Comparison of ENCODE assay signal across 8 cellular contexts in genomic region chr12:8950702-8951478, GRCh38. TPM values are rescaled to one million over a fixed set of nuclear protein-coding genes. Genes with fewer than 3 reads are reported as not detected.
DNase-seq lines count a peak whose midpoint lies in the region; ATAC-seq, FAIRE-seq and TF ChIP-seq lines count a peak whose summit lies in the region.

No MANE protein-coding gene starts in this region.

- peak overlapping the region; percentile 97 for H3K27ac Mint-ChIP-seq in activated naive CD8-positive, alpha-beta T cell

- TF ChIP-seq EP300 in HepG2 (IDR thresholded peaks at IDR 0.05; ENCODE audit: low read depth in 2 of 2, low read length in 2 of 2) (no peak), HepG2 (CRISPR knock-in tag; IDR thresholded peaks at IDR 0.05; ENCODE audit: borderline replicate concordance) (no peak)

- TF ChIP-seq RAD21 in HepG2 (CRISPR knock-in tag; IDR thresholded peaks at IDR 0.05): no peak

- BruUV-seq in HepG2 (replicated peaks; lab: Mats Ljungman, UMichigan): no TSS peak

- H3K36me3 ChIP-seq in left ventricle myocardium inferior (peaks cover 11% of the 10 kb centered on the region), HepG2 (replicated peaks in 1 of 2; ENCODE audit: control insufficient read depth in 1 of 2, insufficient read depth in 2 of 2, low read length in 2 of 2) (peaks cover 0 to 6% of the 10 kb centered on the region in 2 experiments; a peak in 1 of 5 replicates), upper lobe of right lung (peaks cover 6% of the 10 kb centered on the region)

- FAIRE-seq in HepG2 (lab: Jason Lieb, UNC): no peak

- H3K4me1 ChIP-seq in left ventricle myocardium inferior: peaks cover 49% of the 10 kb centered on the region
- peaks cover 30% of the 10 kb centered on the region for H3K4me1 ChIP-seq in HepG2 (ENCODE audit: insufficient read depth, low read length)
- H3K4me1 ChIP-seq in upper lobe of right lung: peaks cover 24% of the 10 kb centered on the region

- TF ChIP-seq CTCF in left ventricle myocardium inferior (IDR thresholded peaks at IDR 0.05; ENCODE audit: borderline replicate concordance) (no peak), HepG2 (CRISPR knock-in tag; IDR thresholded peaks at IDR 0.05) (no peak), upper lobe of right lung (IDR thresholded peaks at IDR 0.05) (peak; percentile 7)

- peak overlapping the region; percentile 100 for H3K4me3 Mint-ChIP-seq in activated naive CD8-positive, alpha-beta T cell

- H4K20me1 ChIP-seq in HepG2 (ENCODE audit: insufficient read depth, low read length): no peaks in the 10 kb centered on the region

- intact Hi-C loops in left ventricle myocardium inferior (cut with micrococcal nuclease): loop anchor here (5.0 kb wide), 1 partner anchor 91 kb away; no protein-coding TSS in a partner anchor
- intact Hi-C loops in left ventricle myocardium superior (cut with micrococcal nuclease): loop anchor here (5.0 kb wide), 1 partner anchor 96 kb away; no protein-coding TSS in a partner anchor
- intact Hi-C loops in HepG2 (cut with micrococcal nuclease; ENCODE audit: unreplicated experiment): loop anchor here (1.0 kb wide), 1 partner anchor 88 kb away; no protein-coding TSS in a partner anchor
- intact Hi-C loops in upper lobe of right lung (cut with DNase I): loop anchor here (10.0 kb wide), 1 partner anchor 84 kb away; no protein-coding TSS in a partner anchor

- no peaks in the 10 kb centered on the region for H3K27me3 Mint-ChIP-seq in activated naive CD8-positive, alpha-beta T cell

- H3K9me3 ChIP-seq in left ventricle myocardium inferior (replicated peaks): peaks cover 7% of the 10 kb centered on the region
- H3K9me3 ChIP-seq in HepG2 (ENCODE audit: low read length): no peaks in the 10 kb centered on the region; the same call in 1 of the 2 replicates
- H3K9me3 ChIP-seq in upper lobe of right lung: no peaks in the 10 kb centered on the region

- peaks cover 32% of the 10 kb centered on the region for H3K79me2 ChIP-seq in HepG2 (ENCODE audit: insufficient read depth, low read length)

- ATAC-seq in left ventricle myocardium superior: no peak
- ATAC-seq in HepG2: no peak
- ATAC-seq in upper lobe of right lung: no peak

- H3K4me2 ChIP-seq in HepG2 (ENCODE audit: low read depth, low read length): peak overlapping the region; percentile 90

- H3K27ac ChIP-seq in left ventricle myocardium inferior (replicated peaks) (peak overlapping the region; percentile 98), HepG2 (ENCODE audit: extremely low read length, insufficient read depth, low read length) (peak overlapping the region; percentile 93), upper lobe of right lung (peak overlapping the region; percentile 99)

- H2AFZ ChIP-seq in HepG2 (ENCODE audit: low read length): peak overlapping the region; percentile 100

- WGBS in HepG2 (ENCODE audit: low lambda C conversion rate): 26% methylated on average over 9 of the region's 9 CpGs

- TF ChIP-seq POLR2A in HepG2 (IDR thresholded peaks at IDR 0.05; ENCODE audit: insufficient read depth in 1 of 2, low read depth in 2 of 2, low read length in 2 of 2): no peak

- H3K9me3 Mint-ChIP-seq in activated naive CD8-positive, alpha-beta T cell (ENCODE audit: low read depth): peaks cover 9% of the 10 kb centered on the region

- in situ Hi-C loops in HepG2 (cut with HindIII; ENCODE audit: extremely low pct_ligation_motif_present, low pct_unique_long_range_greater_than_20kb): no loop called here

- DNase-seq in left ventricle myocardium inferior (no peak), left ventricle myocardium superior (no peak), HepG2 (ENCODE audit: low spot score) (no peak), upper lobe of right lung (no peak), NCI-H146 treated with DMSO at 0.1 percent for 48 hours (lab: John Stamatoyannopoulos, UW; ENCODE audit: unreplicated experiment) (no peak), NCI-H2171 treated with DMSO at 0.1 percent for 48 hours (lab: John Stamatoyannopoulos, UW) (no peak), C1 segment of cervical spinal cord (lab: John Stamatoyannopoulos, UW) (no peak)

- POLR2A ChIA-PET in HepG2 (lab: Yijun Ruan, JAX): interaction anchor here (1.7 kb wide), 1 partner anchor 17 kb away, joined by 8 read pairs; no protein-coding TSS in a partner anchor

- H3K36me3 Mint-ChIP-seq in activated naive CD8-positive, alpha-beta T cell: peaks cover 6% of the 10 kb centered on the region

- peak overlapping the region; percentile 90 for H3K9ac ChIP-seq in HepG2 (ENCODE audit: insufficient read depth, low read depth, low read length)

- CTCF ChIA-PET in HepG2 (lab: Yijun Ruan, JAX; ENCODE audit: low intra/inter-chr PET ratio, low total read pairs): interaction anchor here (1.6 kb wide), 1 partner anchor 89 kb away, joined by 5 read pairs; no protein-coding TSS in a partner anchor

- H3K27me3 ChIP-seq in left ventricle myocardium inferior (ENCODE audit: low read depth): no peaks in the 10 kb centered on the region
- no peaks in the 10 kb centered on the region; a peak in 1 of 5 replicates for H3K27me3 ChIP-seq in HepG2 (ENCODE audit: control insufficient read depth in 1 of 2, insufficient read depth in 2 of 2, low read length in 2 of 2)
- no peaks in the 10 kb centered on the region for H3K27me3 ChIP-seq in upper lobe of right lung

- H3K4me1 Mint-ChIP-seq in activated naive CD8-positive, alpha-beta T cell (ENCODE audit: low read depth): peaks cover 62% of the 10 kb centered on the region

- H3K4me3 ChIP-seq in left ventricle myocardium inferior: peak overlapping the region; percentile 78
- peak overlapping the region; percentile 81 to 89 (median 86) for H3K4me3 ChIP-seq in HepG2 (replicated peaks in 1 of 3; ENCODE audit: insufficient read depth in 1 of 3, low read depth in 2 of 3, low read length in 3 of 3)
- peak overlapping the region; percentile 95 for H3K4me3 ChIP-seq in upper lobe of right lung

RNA-seq across cellular contexts. Expression of gene M6PR, which starts 1.4 kb away (rescaled TPM):
- total RNA-seq in left ventricle myocardium inferior (94.2 TPM), left ventricle myocardium superior (87.5 TPM), HepG2 (2016; rRNA removed; fragmentation: Illumina TruSeq; extraction: Trizol) (68.5 and 127 TPM in 2 replicates), upper lobe of right lung (176 TPM)
- total RNA-seq in HepG2 (2016; cell fraction: cytosol; rRNA removed; fragmentation: Illumina TruSeq; extraction: Trizol; ENCODE audit: low read depth): 36.4 and 46.3 TPM in 2 replicates
- 82.3 and 126 TPM in 2 replicates for total RNA-seq in HepG2 (2016; cell fraction: insoluble cytoplasmic fraction; rRNA removed; fragmentation: Illumina TruSeq; extraction: Trizol)
- total RNA-seq in HepG2 (2016; cell fraction: membrane; rRNA removed; fragmentation: Illumina TruSeq; extraction: Trizol): 62.4 and 64.9 TPM in 2 replicates
- 126 and 143 TPM in 2 replicates for total RNA-seq in HepG2 (2016; cell fraction: nucleus; rRNA removed; fragmentation: Illumina TruSeq; extraction: Trizol)
- polyA plus RNA-seq in HepG2 (2011; rRNA removed): 90.5 and 98.2 TPM in 2 replicates
- 61.4 and 84.5 TPM in 2 replicates for polyA plus RNA-seq in HepG2 (2011; cell fraction: cytosol; rRNA removed)
- 91.0 and 114 TPM in 2 replicates for polyA plus RNA-seq in HepG2 (2011; cell fraction: nucleus; rRNA removed)
- 68.5 and 69.2 TPM in 2 replicates for polyA plus RNA-seq in HepG2 (2012)
- polyA plus RNA-seq in HepG2 (2016; cell fraction: cytosol; fragmentation: Illumina TruSeq; extraction: Trizol; ENCODE audit: low read depth): 22.0 and 27.6 TPM in 2 replicates
- 60.7 and 70.5 TPM in 2 replicates for polyA plus RNA-seq in HepG2 (2016; cell fraction: insoluble cytoplasmic fraction; fragmentation: Illumina TruSeq; extraction: Trizol; ENCODE audit: low read depth)
- polyA plus RNA-seq in HepG2 (2016; cell fraction: membrane; fragmentation: Illumina TruSeq; extraction: Trizol; ENCODE audit: low read depth): 40.1 and 44.7 TPM in 2 replicates
- polyA plus RNA-seq in HepG2 (2016; cell fraction: nucleus; fragmentation: Illumina TruSeq; extraction: Trizol; ENCODE audit: insufficient read depth, low read depth): 178 and 205 TPM in 2 replicates
- 167 and 331 TPM in 2 replicates for polyA minus RNA-seq in HepG2 (2011; rRNA and poly(A)+ RNA removed; ENCODE audit: low replicate concordance)
- polyA minus RNA-seq in HepG2 (2011; cell fraction: cytosol; rRNA and poly(A)+ RNA removed): 67.1 and 75.4 TPM in 2 replicates
- 64.4 and 78.3 TPM in 2 replicates for polyA minus RNA-seq in HepG2 (2011; cell fraction: nucleus; rRNA and poly(A)+ RNA removed)

RNA-seq across cellular contexts. Expression of gene PHC1, which starts 36.6 kb away (rescaled TPM):
- 23.4 TPM for total RNA-seq in left ventricle myocardium inferior
- 24.7 TPM for total RNA-seq in left ventricle myocardium superior
- total RNA-seq in HepG2 (2016; rRNA removed; fragmentation: Illumina TruSeq; extraction: Trizol): 9.4 and 12.5 TPM in 2 replicates
- total RNA-seq in HepG2 (2016; cell fraction: cytosol; rRNA removed; fragmentation: Illumina TruSeq; extraction: Trizol; ENCODE audit: low read depth): 3.5 and 4.3 TPM in 2 replicates
- 9.1 and 10.8 TPM in 2 replicates for total RNA-seq in HepG2 (2016; cell fraction: insoluble cytoplasmic fraction; rRNA removed; fragmentation: Illumina TruSeq; extraction: Trizol)
- total RNA-seq in HepG2 (2016; cell fraction: membrane; rRNA removed; fragmentation: Illumina TruSeq; extraction: Trizol): 15.0 and 16.0 TPM in 2 replicates
- 6.0 and 10.3 TPM in 2 replicates for total RNA-seq in HepG2 (2016; cell fraction: nucleus; rRNA removed; fragmentation: Illumina TruSeq; extraction: Trizol)
- 35.0 and 36.6 TPM in 2 replicates for polyA plus RNA-seq in HepG2 (2011; rRNA removed)
- 18.0 and 18.2 TPM in 2 replicates for polyA plus RNA-seq in HepG2 (2011; cell fraction: cytosol; rRNA removed)
- polyA plus RNA-seq in HepG2 (2011; cell fraction: nucleus; rRNA removed): 92.3 and 99.0 TPM in 2 replicates
- polyA plus RNA-seq in HepG2 (2012): 12.2 and 13.4 TPM in 2 replicates
- polyA plus RNA-seq in HepG2 (2016; cell fraction: cytosol; fragmentation: Illumina TruSeq; extraction: Trizol; ENCODE audit: low read depth): 2.5 and 3.8 TPM in 2 replicates
- polyA plus RNA-seq in HepG2 (2016; cell fraction: insoluble cytoplasmic fraction; fragmentation: Illumina TruSeq; extraction: Trizol; ENCODE audit: low read depth): 7.7 and 13.3 TPM in 2 replicates
- polyA plus RNA-seq in HepG2 (2016; cell fraction: membrane; fragmentation: Illumina TruSeq; extraction: Trizol; ENCODE audit: low read depth): 10.0 and 11.8 TPM in 2 replicates
- 21.0 and 24.1 TPM in 2 replicates for polyA plus RNA-seq in HepG2 (2016; cell fraction: nucleus; fragmentation: Illumina TruSeq; extraction: Trizol; ENCODE audit: insufficient read depth, low read depth)
- 15.0 and 39.5 TPM in 2 replicates for polyA minus RNA-seq in HepG2 (2011; rRNA and poly(A)+ RNA removed; ENCODE audit: low replicate concordance)
- 12.2 and 13.7 TPM in 2 replicates for polyA minus RNA-seq in HepG2 (2011; cell fraction: cytosol; rRNA and poly(A)+ RNA removed)
- polyA minus RNA-seq in HepG2 (2011; cell fraction: nucleus; rRNA and poly(A)+ RNA removed): 9.3 and 12.3 TPM in 2 replicates
- 29.7 TPM for total RNA-seq in upper lobe of right lung

RNA-seq across cellular contexts. Expression of gene KLRG1, which starts 38.5 kb away (rescaled TPM):
- total RNA-seq in left ventricle myocardium inferior: 6.9 TPM
- total RNA-seq in left ventricle myocardium superior: 5.6 TPM
- 1.2 and 1.6 TPM in 2 replicates for total RNA-seq in HepG2 (2016; rRNA removed; fragmentation: Illumina TruSeq; extraction: Trizol)
- 1.3 TPM in 1 of 2 replicates, not detected in the other for total RNA-seq in HepG2 (2016; cell fraction: cytosol; rRNA removed; fragmentation: Illumina TruSeq; extraction: Trizol; ENCODE audit: low read depth)
- total RNA-seq in HepG2 (2016; cell fraction: insoluble cytoplasmic fraction; rRNA removed; fragmentation: Illumina TruSeq; extraction: Trizol): 0.91 and 1.3 TPM in 2 replicates
- 0.87 and 1.3 TPM in 2 replicates for total RNA-seq in HepG2 (2016; cell fraction: membrane; rRNA removed; fragmentation: Illumina TruSeq; extraction: Trizol)
- total RNA-seq in HepG2 (2016; cell fraction: nucleus; rRNA removed; fragmentation: Illumina TruSeq; extraction: Trizol): 1.4 and 1.8 TPM in 2 replicates
- polyA plus RNA-seq in HepG2 (2011; rRNA removed): 0.51 and 1.7 TPM in 2 replicates
- 0.52 and 0.58 TPM in 2 replicates for polyA plus RNA-seq in HepG2 (2011; cell fraction: cytosol; rRNA removed)
- polyA plus RNA-seq in HepG2 (2011; cell fraction: nucleus; rRNA removed): 0.66 and 1.4 TPM in 2 replicates
- 0.49 and 0.91 TPM in 2 replicates for polyA plus RNA-seq in HepG2 (2012)
- 0.19 and 0.29 TPM in 2 replicates for polyA plus RNA-seq in HepG2 (2016; cell fraction: cytosol; fragmentation: Illumina TruSeq; extraction: Trizol; ENCODE audit: low read depth)
- 1.1 and 1.9 TPM in 2 replicates for polyA plus RNA-seq in HepG2 (2016; cell fraction: insoluble cytoplasmic fraction; fragmentation: Illumina TruSeq; extraction: Trizol; ENCODE audit: low read depth)
- polyA plus RNA-seq in HepG2 (2016; cell fraction: membrane; fragmentation: Illumina TruSeq; extraction: Trizol; ENCODE audit: low read depth): 1.2 TPM in 2 replicates
- polyA plus RNA-seq in HepG2 (2016; cell fraction: nucleus; fragmentation: Illumina TruSeq; extraction: Trizol; ENCODE audit: insufficient read depth, low read depth): 0.57 and 1.5 TPM in 2 replicates
- 0.56 and 1.6 TPM in 2 replicates for polyA minus RNA-seq in HepG2 (2011; rRNA and poly(A)+ RNA removed; ENCODE audit: low replicate concordance)
- polyA minus RNA-seq in HepG2 (2011; cell fraction: cytosol; rRNA and poly(A)+ RNA removed): 0.69 TPM in 1 of 2 replicates, not detected in the other
- 0.64 and 0.87 TPM in 2 replicates for polyA minus RNA-seq in HepG2 (2011; cell fraction: nucleus; rRNA and poly(A)+ RNA removed)
- total RNA-seq in upper lobe of right lung: 3.3 TPM
